29 cellular contexts compared by ENCODE assay signal in genomic region chr4:3630136-3630933, GRCh38.
A peak's percentile ranks its signal among the peaks of the same experiment; 100 is the strongest.
DNase-seq lines count a peak whose midpoint lies in the region; ATAC-seq, FAIRE-seq and TF ChIP-seq lines count a peak whose summit lies in the region.
"Had no signal": no experiment of that assay in that cellular context is flagged by ENCODE, and none has a peak within 500 bp of the region (broad histone marks: within the 10 kb centered on the region; RNA-seq: fewer than 3 reads in every experiment).

No MANE protein-coding gene starts in this region.

- H3K27ac ChIP-seq in GM23338 (ENCODE audit: low read depth) (no peak overlapping the region), HepG2 (ENCODE audit: extremely low read length, insufficient read depth, low read length) (no peak overlapping the region)
- H3K27ac ChIP-seq: left ventricle myocardium inferior, SK-N-MC had no signal

- H3K9ac ChIP-seq in HepG2 (ENCODE audit: insufficient read depth, low read depth, low read length) = no peak overlapping the region

- H3K27me3 Mint-ChIP-seq in GM23338 (ENCODE audit: insufficient read depth, low read depth, poor library complexity) (peaks cover 11% of the 10 kb centered on the region), T-helper 17 cell (peaks cover 20% of the 10 kb centered on the region)

- H3K4me3 Mint-ChIP-seq in GM23338 (no peak overlapping the region), T-helper 17 cell (no peak overlapping the region)
- H3K4me3 Mint-ChIP-seq: activated CD4-positive, alpha-beta memory T cell treated with anti-CD3 and anti-CD28 coated beads, Interleukin-2, amount 10 ng/mL, durations not matched to agents 7 days and 5 days; central memory CD8-positive, alpha-beta T cell; mesothelial cell of epicardium; stimulated activated memory B cell treated with anti-CD40 and anti-IgM and Interleukin-4, amounts not matched to agents 10 μg/mL and 1 μg/mL and 100 μg/mL, for 72 hours; type B pancreatic cell had no signal

- ATAC-seq in GM23338 (peak; percentile 50), T-helper 17 cell (no peak), HepG2 (no peak; the same call in 2 of the 3 replicates)
- ATAC-seq: activated naive CD4-positive, alpha-beta T cell treated with anti-CD3 and anti-CD28 coated beads, Interleukin-2, amount 50 U/mL, for 72 hours; esophagus mucosa had no signal

- TF ChIP-seq EP300 in HepG2 (IDR thresholded peaks at IDR 0.05; ENCODE audit: low read depth in 2 of 2, low read length in 2 of 2) (no peak), HepG2 (CRISPR knock-in tag; IDR thresholded peaks at IDR 0.05; ENCODE audit: borderline replicate concordance) (no peak)

- TF ChIP-seq CTCF in GM23338 (conservative IDR thresholded peaks at IDR 0.05; ENCODE audit: low read depth in 2 of 2) = no peak
- no peak for TF ChIP-seq CTCF in HepG2 (CRISPR knock-in tag; IDR thresholded peaks at IDR 0.05)

- no peak for TF ChIP-seq RAD21 in HepG2 (CRISPR knock-in tag; IDR thresholded peaks at IDR 0.05)

- no peaks in the 10 kb centered on the region for H3K79me2 ChIP-seq in GM23338 (replicated peaks; ENCODE audit: insufficient read depth)
- no peaks in the 10 kb centered on the region for H3K79me2 ChIP-seq in HepG2 (ENCODE audit: insufficient read depth, low read length)

- H2AFZ ChIP-seq in GM23338 (no peak overlapping the region), HepG2 (ENCODE audit: low read length) (no peak overlapping the region)

- H3K4me1 Mint-ChIP-seq in GM23338 (peaks cover 2% of the 10 kb centered on the region; the same call in 2 of the 3 replicates), T-helper 17 cell (no peaks in the 10 kb centered on the region)
- H3K4me1 Mint-ChIP-seq: activated CD4-positive, alpha-beta memory T cell treated with anti-CD3 and anti-CD28 coated beads, Interleukin-2, amount 10 ng/mL, durations not matched to agents 7 days and 5 days; central memory CD8-positive, alpha-beta T cell; mesothelial cell of epicardium; naive B cell; stimulated activated memory B cell treated with anti-CD40 and anti-IgM and Interleukin-4, amounts not matched to agents 10 μg/mL and 1 μg/mL and 100 μg/mL, for 72 hours had no signal

- in situ Hi-C loops in HepG2 (cut with HindIII; ENCODE audit: extremely low pct_ligation_motif_present, low pct_unique_long_range_greater_than_20kb) = no loop called here

- no peaks in the 10 kb centered on the region for H3F3A ChIP-seq in GM23338 (replicated peaks; ENCODE audit: low read depth)

- peaks cover 3% of the 10 kb centered on the region; the same call in 2 of the 3 replicates for H3K9me3 Mint-ChIP-seq in GM23338
- H3K9me3 Mint-ChIP-seq: activated CD4-positive, alpha-beta memory T cell treated with anti-CD3 and anti-CD28 coated beads, Interleukin-2, amount 10 ng/mL, durations not matched to agents 7 days and 5 days; activated naive CD4-positive, alpha-beta T cell treated with anti-CD3 and anti-CD28 coated beads, Interleukin-2, amount 50 U/mL, for 72 hours; central memory CD8-positive, alpha-beta T cell; type B pancreatic cell had no signal

- no peak for FAIRE-seq in HepG2 (lab: Jason Lieb, UNC)
- FAIRE-seq: GM12891, H54, islet of Langerhans had no signal

- no peak overlapping the region for H3K27ac Mint-ChIP-seq in GM23338
- H3K27ac Mint-ChIP-seq in T-helper 17 cell = peak overlapping the region; percentile 68
- H3K27ac Mint-ChIP-seq: activated CD4-positive, alpha-beta memory T cell treated with anti-CD3 and anti-CD28 coated beads, Interleukin-2, amount 10 ng/mL, durations not matched to agents 7 days and 5 days; activated naive CD4-positive, alpha-beta T cell treated with anti-CD3 and anti-CD28 coated beads, Interleukin-2, amount 50 U/mL, for 72 hours; mesothelial cell of epicardium; naive B cell; stimulated activated memory B cell treated with anti-CD40 and anti-IgM and Interleukin-4, amounts not matched to agents 10 μg/mL and 1 μg/mL and 100 μg/mL, for 72 hours; type B pancreatic cell had no signal

- H3K4me1 ChIP-seq in GM23338 (ENCODE audit: insufficient read depth) (no peaks in the 10 kb centered on the region), HepG2 (ENCODE audit: insufficient read depth, low read length) (no peaks in the 10 kb centered on the region)
- H3K4me1 ChIP-seq: left ventricle myocardium inferior had no signal

- no peaks in the 10 kb centered on the region for H3K9me2 ChIP-seq in GM23338 (ENCODE audit: insufficient read depth)

- H4K20me1 ChIP-seq in GM23338 (replicated peaks; ENCODE audit: insufficient read depth) (no peaks in the 10 kb centered on the region), HepG2 (ENCODE audit: insufficient read depth, low read length) (no peaks in the 10 kb centered on the region)

- BruUV-seq in HepG2 (replicated peaks; lab: Mats Ljungman, UMichigan) = no TSS peak

- intact Hi-C loops in HepG2 (cut with micrococcal nuclease; ENCODE audit: unreplicated experiment) (no loop called here), posterior vena cava (cut with DNase I) (no loop called here)

- H3K9me3 ChIP-seq in T-helper 17 cell (ENCODE audit: control insufficient read depth, low read length, poor library complexity, severe bottlenecking) (no peaks in the 10 kb centered on the region), HepG2 (ENCODE audit: low read length) (no peaks in the 10 kb centered on the region)
- H3K9me3 ChIP-seq: left ventricle myocardium inferior had no signal

- H3K4me2 ChIP-seq in GM23338 (no peak overlapping the region), HepG2 (ENCODE audit: low read depth, low read length) (no peak overlapping the region)

- no peak for TF ChIP-seq POLR2A in HepG2 (IDR thresholded peaks at IDR 0.05; ENCODE audit: insufficient read depth in 1 of 2, low read depth in 2 of 2, low read length in 2 of 2)

- H3K36me3 Mint-ChIP-seq in GM23338 (ENCODE audit: low read depth) = peaks cover 2% of the 10 kb centered on the region; the same call in 2 of the 3 replicates
- peaks cover 2% of the 10 kb centered on the region for H3K36me3 Mint-ChIP-seq in T-helper 17 cell (ENCODE audit: low read depth)
- H3K36me3 Mint-ChIP-seq: activated naive CD4-positive, alpha-beta T cell treated with anti-CD3 and anti-CD28 coated beads, Interleukin-2, amount 50 U/mL, for 72 hours; mesothelial cell of epicardium; naive B cell; stimulated activated memory B cell treated with anti-CD40 and anti-IgM and Interleukin-4, amounts not matched to agents 10 μg/mL and 1 μg/mL and 100 μg/mL, for 72 hours; type B pancreatic cell had no signal

- CTCF ChIA-PET in HepG2 (lab: Yijun Ruan, JAX; ENCODE audit: low intra/inter-chr PET ratio, low total read pairs) = no interaction called here

- WGBS in HepG2 (ENCODE audit: low lambda C conversion rate) = 46% methylated on average over 16 of the region's 20 CpGs

- no peaks in the 10 kb centered on the region for H3K27me3 ChIP-seq in GM23338 (ENCODE audit: insufficient read depth)
- H3K27me3 ChIP-seq in HepG2 (ENCODE audit: control insufficient read depth in 1 of 2, insufficient read depth in 2 of 2, low read length in 2 of 2) = peaks cover 3 to 27% of the 10 kb centered on the region in 2 experiments; a peak in 3 of 5 replicates

- POLR2A ChIA-PET in HepG2 (lab: Yijun Ruan, JAX) = no interaction called here

- H3K4me3 ChIP-seq in GM23338 = no peak overlapping the region
- H3K4me3 ChIP-seq in HepG2 (replicated peaks in 1 of 3; ENCODE audit: insufficient read depth in 1 of 3, low read depth in 2 of 3, low read length in 3 of 3) = no peak overlapping the region
- H3K4me3 ChIP-seq: left ventricle myocardium inferior, SK-N-MC had no signal

- H3K36me3 ChIP-seq in GM23338 (ENCODE audit: insufficient read depth) (no peaks in the 10 kb centered on the region), HepG2 (replicated peaks in 1 of 2; ENCODE audit: control insufficient read depth in 1 of 2, insufficient read depth in 2 of 2, low read length in 2 of 2) (no peaks in the 10 kb centered on the region)
- H3K36me3 ChIP-seq: left ventricle myocardium inferior had no signal

- DNase-seq in GM23338 (ENCODE audit: low spot score) = no peak
- DNase-seq in T-helper 17 cell = no peak
- DNase-seq in HepG2 (ENCODE audit: low spot score) = no peak
- peak; percentile 70 for DNase-seq in posterior vena cava (ENCODE audit: low spot score)
- no peak for DNase-seq in NCI-H1105 treated with DMSO at 0.1 percent for 48 hours (lab: John Stamatoyannopoulos, UW)
- no peak for DNase-seq in amniotic stem cell (lab: John Stamatoyannopoulos, UW)
- no peak for DNase-seq in occipital lobe (lab: John Stamatoyannopoulos, UW)
- DNase-seq in NCI-H345 treated with DMSO at 0.1 percent for 48 hours (lab: John Stamatoyannopoulos, UW; ENCODE audit: unreplicated experiment) = no peak
- DNase-seq: activated CD4-positive, alpha-beta memory T cell treated with anti-CD3 and anti-CD28 coated beads, Interleukin-2, amount 10 ng/mL, durations not matched to agents 7 days and 5 days; activated CD4-positive, alpha-beta T cell treated with anti-CD3 and anti-CD28 coated beads for 1 hour; dermis blood vessel endothelial cell; DMS153; IMR-90; left ventricle myocardium inferior; naive B cell; NCI-H1048; NCI-H1694; substantia nigra; T-helper 2 cell had no signal

TF ChIP-seq in HepG2, 621 proteins besides CTCF, POLR2A, EP300 and RAD21 (continues in another document):
- TF ChIP-seq ZNF33B (CRISPR knock-in tag; IDR thresholded peaks at IDR 0.05) = no peak
